ENCODE assay signal across 12 cellular contexts in genomic region chr6:10415593-10416480, GRCh38. TPM values are rescaled to one million over a fixed set of nuclear protein-coding genes. Genes with fewer than 3 reads are reported as not detected.
DNase-seq lines count a peak whose midpoint lies in the region; ATAC-seq and TF ChIP-seq lines count a peak whose summit lies in the region.
"Had no signal": no experiment of that assay in that cellular context is flagged by ENCODE, and none has a peak within 500 bp of the region (broad histone marks: within the 10 kb centered on the region; RNA-seq: fewer than 3 reads in every experiment).

No MANE protein-coding gene starts in this region.

- no peaks in the 10 kb centered on the region for H3K79me2 ChIP-seq in osteoblast (ENCODE audit: insufficient read depth, low read length)

- H3K9me3 ChIP-seq in ectodermal cell (ENCODE audit: control insufficient read depth, low read length) = no peaks in the 10 kb centered on the region
- H3K9me3 ChIP-seq in naive thymus-derived CD4-positive, alpha-beta T cell (ENCODE audit: control insufficient read depth in 2 of 3, low read length in 3 of 3) = peaks cover 0 to 32% (median 0%) of the 10 kb centered on the region in 3 experiments
- H3K9me3 ChIP-seq in osteoblast (ENCODE audit: low read depth, low read length) = no peaks in the 10 kb centered on the region
- H3K9me3 ChIP-seq: uterus had no signal

- peak overlapping the region; percentile 99 for H3K4me3 Mint-ChIP-seq in HFFc6
- peak overlapping the region in 9 of 10 donors; percentile 10 to 98 (median 41) for H3K4me3 Mint-ChIP-seq in naive thymus-derived CD4-positive, alpha-beta T cell

- no peak overlapping the region for H3K27ac ChIP-seq in ectodermal cell (ENCODE audit: insufficient read depth, low read depth, low read length, poor library complexity, severe bottlenecking)
- H3K27ac ChIP-seq in naive thymus-derived CD4-positive, alpha-beta T cell (ENCODE audit: low read depth, low read length) = no peak overlapping the region
- H3K27ac ChIP-seq in osteoblast (ENCODE audit: low read depth, low read length) = no peak overlapping the region
- H3K27ac ChIP-seq: uterus had no signal

- no peaks in the 10 kb centered on the region for H4K20me1 ChIP-seq in osteoblast (ENCODE audit: insufficient read depth, low read length)

- peaks cover 61% of the 10 kb centered on the region for H3K4me1 ChIP-seq in ectodermal cell (ENCODE audit: control insufficient read depth, insufficient read depth, low read length)
- H3K4me1 ChIP-seq in naive thymus-derived CD4-positive, alpha-beta T cell (ENCODE audit: control insufficient read depth in 2 of 2, insufficient read depth in 2 of 2, low read length in 2 of 2) = peaks cover 8 to 39% of the 10 kb centered on the region in 2 donors
- peaks cover 8% of the 10 kb centered on the region for H3K4me1 ChIP-seq in osteoblast (ENCODE audit: insufficient read depth, low read length)

- WGBS in ectodermal cell, 2 experiments = 1 to 2% methylated on average over 37 of the region's 37 CpGs

- POLR2A ChIA-PET in BJ (lab: Charles Lee) = interaction anchor here (1.1 kb wide), 1 partner anchor 11 kb away, joined by 16 read pairs; no protein-coding TSS in a partner anchor
- POLR2A ChIA-PET in naive thymus-derived CD4-positive, alpha-beta T cell (lab: Charles Lee) = no interaction called here

- no peak for ATAC-seq in naive thymus-derived CD4-positive, alpha-beta T cell
- no peak for ATAC-seq in HG02981 (IDR thresholded peaks at IDR 0.05; ENCODE audit: unreplicated experiment)

- CTCF ChIA-PET in BJ (lab: Yijun Ruan, JAX) = interaction anchor here (0.6 to 5.2 kb wide), 17 partner anchors 11 to 1433 kb away, joined by 3 to 68 read pairs (median 4); no protein-coding TSS in a partner anchor
- CTCF ChIA-PET in naive thymus-derived CD4-positive, alpha-beta T cell (lab: Charles Lee) = interaction anchor here (0.5 kb wide), 1 partner anchor 1162 kb away, joined by 3 read pairs; no protein-coding TSS in a partner anchor

- no peak overlapping the region for H2AFZ ChIP-seq in osteoblast (ENCODE audit: low read length)

- DNase-seq in BJ (ENCODE audit: low read depth) (no peak), HFFc6 (no peak), osteoblast (ENCODE audit: insufficient read length, low spot score, missing footprints) (no peak), middle frontal gyrus (ENCODE audit: extremely low spot score, low spot score) (no peak), SW480 (ENCODE audit: low spot score) (no peak)
- no peak for DNase-seq in naive thymus-derived CD4-positive, alpha-beta T cell
- DNase-seq: activated naive CD4-positive, alpha-beta T cell treated with Interleukin-2 at 50 U/mL for 16 hours; stimulated activated CD4-positive, alpha-beta T cell treated with anti-CD3 and anti-CD28 coated beads, Interleukin-4, amount 100 ng/mL, for 1 hour; uterus had no signal

- H3K27me3 ChIP-seq in BJ (ENCODE audit: control insufficient read depth, insufficient read depth, low read length) = no peaks in the 10 kb centered on the region
- H3K27me3 ChIP-seq in ectodermal cell (ENCODE audit: control insufficient read depth, insufficient read depth, low read length, poor library complexity, severe bottlenecking) = peaks cover 100% of the 10 kb centered on the region
- peaks cover 32 to 65% of the 10 kb centered on the region in 2 donors for H3K27me3 ChIP-seq in naive thymus-derived CD4-positive, alpha-beta T cell (ENCODE audit: control insufficient read depth in 2 of 2, insufficient read depth in 2 of 2, low read length in 2 of 2)
- peaks cover 96% of the 10 kb centered on the region for H3K27me3 ChIP-seq in osteoblast (ENCODE audit: insufficient read depth, low read length)

- peak overlapping the region; percentile 99 for H3K27ac Mint-ChIP-seq in HFFc6
- peak overlapping the region in 5 of 9 donors; percentile 35 to 77 (median 65) for H3K27ac Mint-ChIP-seq in naive thymus-derived CD4-positive, alpha-beta T cell

- no peak overlapping the region for H3K4me2 ChIP-seq in osteoblast (ENCODE audit: insufficient read depth, low read length)

- peaks cover 38% of the 10 kb centered on the region for H3K36me3 Mint-ChIP-seq in HFFc6 (ENCODE audit: low read depth)
- peaks cover 3 to 23% (median 15%) of the 10 kb centered on the region in 5 donors for H3K36me3 Mint-ChIP-seq in naive thymus-derived CD4-positive, alpha-beta T cell

- no peaks in the 10 kb centered on the region for H3K36me3 ChIP-seq in BJ (ENCODE audit: control insufficient read depth, insufficient read depth, low read length)
- no peaks in the 10 kb centered on the region for H3K36me3 ChIP-seq in ectodermal cell (ENCODE audit: control insufficient read depth, insufficient read depth, low read length)
- H3K36me3 ChIP-seq in naive thymus-derived CD4-positive, alpha-beta T cell (ENCODE audit: control insufficient read depth in 2 of 3, insufficient read depth in 3 of 3, low read length in 3 of 3) = no peaks in the 10 kb centered on the region
- no peaks in the 10 kb centered on the region for H3K36me3 ChIP-seq in osteoblast (ENCODE audit: insufficient read depth, low read length)
- H3K36me3 ChIP-seq: uterus had no signal

- H3K4me3 ChIP-seq in BJ (ENCODE audit: low read depth, low read length) = peak overlapping the region; percentile 91
- peak overlapping the region; percentile 48 for H3K4me3 ChIP-seq in ectodermal cell (ENCODE audit: insufficient read depth, low read depth, low read length)
- H3K4me3 ChIP-seq in naive thymus-derived CD4-positive, alpha-beta T cell (ENCODE audit: low read length) = no peak overlapping the region
- no peak overlapping the region for H3K4me3 ChIP-seq in osteoblast (ENCODE audit: insufficient read depth, low read length)
- H3K4me3 ChIP-seq: uterus had no signal

- H3K27me3 Mint-ChIP-seq in HFFc6 (ENCODE audit: insufficient read depth) = peaks cover 17% of the 10 kb centered on the region
- H3K27me3 Mint-ChIP-seq in naive thymus-derived CD4-positive, alpha-beta T cell = peaks cover 78 to 93% (median 92%) of the 10 kb centered on the region in 5 donors

- peaks cover 1% of the 10 kb centered on the region for H3K9me3 Mint-ChIP-seq in HFFc6
- H3K9me3 Mint-ChIP-seq in naive thymus-derived CD4-positive, alpha-beta T cell = peaks cover 0 to 56% (median 18%) of the 10 kb centered on the region in 11 donors

- intact Hi-C loops in naive thymus-derived CD4-positive, alpha-beta T cell (cut with micrococcal nuclease) = loop anchor here (5.0 to 10.0 kb wide), 2 partner anchors 34 to 469 kb away; partner anchors contain the start of genes GCM2 (in 1 of the 2) and SYCP2L (in 1 of the 2)

- no peak for TF ChIP-seq CTCF in BJ (IDR thresholded peaks at IDR 0.05; ENCODE audit: insufficient read depth, low read depth, low read length)
- TF ChIP-seq CTCF in HFFc6 (IDR thresholded peaks at IDR 0.05) = no peak
- TF ChIP-seq CTCF in osteoblast (IDR thresholded peaks at IDR 0.05; ENCODE audit: extremely low read depth, low read depth, low read length) = no peak

- peaks cover 10% of the 10 kb centered on the region; the same call in 1 of the 2 replicates for H3K4me1 Mint-ChIP-seq in HFFc6 (ENCODE audit: low read depth)
- H3K4me1 Mint-ChIP-seq in naive thymus-derived CD4-positive, alpha-beta T cell = peaks cover 41 to 67% (median 49%) of the 10 kb centered on the region in 7 donors

RNA-seq across cellular contexts. Expression of gene TFAP2A, which starts 1.0 kb away (rescaled TPM):
- 12.6 and 14.0 TPM in 2 replicates for polyA plus RNA-seq in BJ (2011; rRNA removed)
- polyA minus RNA-seq in BJ (2011; rRNA and poly(A)+ RNA removed) = 8.0 and 11.0 TPM in 2 replicates
- 10 to 100 TPM; 64.1 to 89.0 (median 83.8) TPM for total RNA-seq in HFFc6 (2021; fragmentation: NEBNext Ultra II Directional; extraction: Animal tissue kit (Norgen Biotek cat#: 25700))
- polyA plus RNA-seq in ectodermal cell (2013, experiment 1 of 4) = 21.7 TPM
- polyA plus RNA-seq in ectodermal cell (2013, experiment 2 of 4) = 18.7 TPM
- polyA plus RNA-seq in ectodermal cell (2013, experiment 3 of 4) = 19.3 TPM
- polyA plus RNA-seq in ectodermal cell (2013, experiment 4 of 4) = 21.9 TPM
- not detected for total RNA-seq in naive thymus-derived CD4-positive, alpha-beta T cell
- polyA plus RNA-seq in naive thymus-derived CD4-positive, alpha-beta T cell = not detected
- under 0.01 and 0.36 TPM in 2 replicates for total RNA-seq in osteoblast
- total RNA-seq: fibroblast of lung had no signal

Comparison
In these comparisons a context has a peak if more than half of its experiments do, and no peak if none do; other contexts are left out.
1. H3K4me3 ChIP-seq: peak in BJ (single experiment) and ectodermal cell (single experiment); none in naive thymus-derived CD4-positive, alpha-beta T cell (single experiment) and osteoblast (single experiment).
2. RNA of gene TFAP2A, which starts 1.0 kb away (total RNA-seq): 64.1 to 89.0 TPM in HFFc6; under 0.01 to 0.36 TPM in osteoblast and not detected in naive thymus-derived CD4-positive, alpha-beta T cell; every median in the first group is over 10 times any median in the second.